In the genomic region with DNA sequence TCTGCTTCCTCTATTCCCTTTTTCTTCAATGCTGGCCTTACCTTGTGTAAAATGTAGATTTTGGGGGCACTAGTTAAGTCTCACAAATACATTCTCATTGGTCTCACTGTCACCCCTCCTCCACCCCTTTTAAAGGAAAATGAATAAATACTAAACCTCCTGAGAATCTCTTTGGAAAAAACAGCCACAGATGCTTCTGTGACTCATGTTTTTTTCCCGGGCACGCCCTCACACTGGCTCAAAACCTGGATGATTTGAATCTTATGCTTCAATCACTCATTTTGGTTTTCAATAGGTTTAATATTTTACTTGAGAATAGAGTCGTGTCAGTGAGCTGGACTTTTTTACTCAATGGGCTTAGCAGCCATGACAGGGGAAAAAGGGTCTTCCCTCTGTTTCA, we compare ENCODE assay signal across 9 cellular contexts.
A peak's percentile ranks its signal among the peaks of the same experiment; 100 is the strongest.
DNase-seq lines count a peak whose midpoint lies in the region; ATAC-seq and TF ChIP-seq lines count a peak whose summit lies in the region.
"Had no signal": no experiment of that assay in that cellular context is flagged by ENCODE, and none has a peak within 500 bp of the region (broad histone marks: within the 10 kb centered on the region; RNA-seq: fewer than 3 reads in every experiment).

No MANE protein-coding gene starts in this region.

- H3K9me2 ChIP-seq in PC-3 (replicated peaks; ENCODE audit: low read length), result no peaks in the 10 kb centered on the region

- no peaks in the 10 kb centered on the region for H3K9me3 ChIP-seq in PC-3 (ENCODE audit: low read length)
- no peaks in the 10 kb centered on the region for H3K9me3 ChIP-seq in esophagus squamous epithelium
- H3K9me3 ChIP-seq in psoas muscle, result no peaks in the 10 kb centered on the region

- POLR2A ChIA-PET in PC-3 (lab: Charles Lee; ENCODE audit: unreplicated experiment), result no interaction called here

- CTCF ChIA-PET in PC-3 (lab: Charles Lee), result no interaction called here

- H3K79me2 ChIP-seq in PC-3 (ENCODE audit: low read length), result no peaks in the 10 kb centered on the region

- H3K36me3 ChIP-seq in PC-3 (ENCODE audit: low read depth, low read length), result no peaks in the 10 kb centered on the region
- no peaks in the 10 kb centered on the region for H3K36me3 ChIP-seq in esophagus squamous epithelium
- H3K36me3 ChIP-seq in psoas muscle (ENCODE audit: insufficient read depth in 1 of 2, low read depth in 1 of 2), result no peaks in the 10 kb centered on the region

- H3K27ac ChIP-seq in PC-3 (ENCODE audit: low read length), result no peak overlapping the region
- peak overlapping the region; percentile 87 to 91 (median 90) for H3K27ac ChIP-seq in esophagus squamous epithelium
- H3K27ac ChIP-seq in psoas muscle, result peak overlapping the region; percentile 64

- H3K9ac ChIP-seq in PC-3 (ENCODE audit: low read length), result no peak overlapping the region

- DNase-seq in DMS 273 (lab: John Stamatoyannopoulos, UW; ENCODE audit: unreplicated experiment) (peak; percentile 89), PC-3 (peak; percentile 44), esophagus squamous epithelium (lab: John Stamatoyannopoulos, UW) (no peak), psoas muscle (peak; percentile 47 to 66), NCI-H2196 (lab: John Stamatoyannopoulos, UW; ENCODE audit: unreplicated experiment) (no peak), cortex of kidney (lab: John Stamatoyannopoulos, UW) (no peak)
- DNase-seq: NCI-H82 had no signal

- no peaks in the 10 kb centered on the region for H3F3A ChIP-seq in PC-3 (ENCODE audit: low read length, unreplicated experiment)

- H4K20me1 ChIP-seq in PC-3 (ENCODE audit: low read length), result no peaks in the 10 kb centered on the region

- ATAC-seq in PC-3, result peak; percentile 56
- peak in 1 of 4 donors; percentile 73 for ATAC-seq in psoas muscle
- ATAC-seq in HG02623 (IDR thresholded peaks at IDR 0.05; ENCODE audit: unreplicated experiment), result no peak
- ATAC-seq in HG03280 (IDR thresholded peaks at IDR 0.05; ENCODE audit: unreplicated experiment), result no peak

- H3K4me3 ChIP-seq in PC-3 (ENCODE audit: low read length) (no peak overlapping the region), esophagus squamous epithelium (peak overlapping the region in 1 of 4 donors; percentile 16), psoas muscle (no peak overlapping the region)

- no TSS peak for BruUV-seq in PC-3 (replicated peaks; lab: Mats Ljungman, UMichigan)

- WGBS in esophagus squamous epithelium, 2 donors, result 19 to 32% methylated on average over 3 of the region's 3 CpGs
- 39 to 42% (median 42%) methylated on average over 3 of the region's 3 CpGs for WGBS in psoas muscle, 3 donors

- intact Hi-C loops in PC-3 (cut with micrococcal nuclease), result no loop called here
- intact Hi-C loops in esophagus squamous epithelium (cut with DNase I), result no loop called here
- intact Hi-C loops in psoas muscle (cut with DNase I), result no loop called here

- no peaks in the 10 kb centered on the region for H3K27me3 ChIP-seq in PC-3 (ENCODE audit: low read length)
- H3K27me3 ChIP-seq in esophagus squamous epithelium, result no peaks in the 10 kb centered on the region
- no peaks in the 10 kb centered on the region for H3K27me3 ChIP-seq in psoas muscle (ENCODE audit: insufficient read depth in 3 of 3, low read length in 2 of 3)

- H2AFZ ChIP-seq in PC-3 (ENCODE audit: low read length), result no peak overlapping the region

- TF ChIP-seq CTCF in PC-3 (conservative IDR thresholded peaks at IDR 0.05; ENCODE audit: low read depth, low read length), result no peak
- TF ChIP-seq CTCF in esophagus squamous epithelium (IDR thresholded peaks at IDR 0.05), result no peak
- TF ChIP-seq CTCF in psoas muscle (IDR thresholded peaks at IDR 0.05), result no peak

- peak overlapping the region; percentile 37 for H3K4me2 ChIP-seq in PC-3 (ENCODE audit: low read length)

- peaks cover 22% of the 10 kb centered on the region for H3K4me1 ChIP-seq in PC-3 (ENCODE audit: insufficient read depth, low read length)
- peaks cover 46 to 84% (median 50%) of the 10 kb centered on the region in 3 donors for H3K4me1 ChIP-seq in esophagus squamous epithelium
- H3K4me1 ChIP-seq in psoas muscle, result no peaks in the 10 kb centered on the region

- TF ChIP-seq POLR2A in esophagus squamous epithelium (IDR thresholded peaks at IDR 0.05), result no peak

Comparison
In these comparisons a context has a peak if more than half of its experiments do, and no peak if none do; other contexts are left out.
1. DNase-seq: peak in DMS 273 (single experiment), PC-3 (single experiment) and psoas muscle (2 of 2); none in esophagus squamous epithelium (single experiment), NCI-H2196 (single experiment) and cortex of kidney (single experiment).